In the genomic region with DNA sequence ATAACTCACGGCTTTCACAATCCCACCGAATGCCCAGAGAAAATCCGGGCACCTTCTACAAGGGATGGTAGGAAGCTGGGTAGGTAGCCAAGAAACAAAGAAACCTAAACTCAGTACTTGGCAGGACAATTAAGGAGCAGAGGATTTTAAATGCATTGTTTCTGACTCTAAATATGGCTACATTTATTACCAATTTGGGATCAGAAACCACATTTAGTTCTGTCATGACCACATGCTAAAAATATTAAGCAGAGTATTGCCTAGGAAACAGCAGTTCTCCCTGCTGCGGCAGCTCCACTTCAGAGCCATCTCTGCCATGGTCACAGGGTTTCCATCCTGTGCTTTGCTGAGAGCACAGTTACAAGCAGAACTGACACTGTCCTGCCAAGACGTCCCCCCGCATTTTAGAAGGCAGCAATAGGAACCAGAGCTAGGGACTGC, we compare ENCODE assay signal across 11 cellular contexts. TPM values are rescaled to one million over a fixed set of nuclear protein-coding genes. Genes with fewer than 3 reads are reported as not detected.
DNase-seq lines count a peak whose midpoint lies in the region; ATAC-seq and TF ChIP-seq lines count a peak whose summit lies in the region.
"Had no signal": no experiment of that assay in that cellular context is flagged by ENCODE, and none has a peak within 500 bp of the region (broad histone marks: within the 10 kb centered on the region; RNA-seq: fewer than 3 reads in every experiment).

No MANE protein-coding gene starts in this region.

- no peaks in the 10 kb centered on the region for H3K36me3 ChIP-seq in lung (ENCODE audit: control insufficient read depth in 2 of 2, insufficient read depth in 2 of 2, low read length in 2 of 2)
- no peaks in the 10 kb centered on the region for H3K36me3 ChIP-seq in upper lobe of left lung

- H3K27me3 Mint-ChIP-seq in activated CD4-positive, alpha-beta T cell treated with anti-CD3 and anti-CD28 coated beads, Interleukin-2, amount 10 ng/mL, durations not matched to agents 24 days and 14 days, result no peaks in the 10 kb centered on the region

- DNase-seq in SIG-M5 treated with dmso at 0.1 percent for 504 hours (lab: John Stamatoyannopoulos, UW; ENCODE audit: unreplicated experiment) (peak; percentile 25), SIG-M5 (lab: John Stamatoyannopoulos, UW) (no peak), caudate nucleus (lab: John Stamatoyannopoulos, UW) (peak in 8 of 61 donors; percentile 23 to 78 (median 32)), lung (ENCODE audit: low spot score) (no peak), upper lobe of left lung (no peak)
- DNase-seq in activated CD4-positive, alpha-beta T cell treated with anti-CD3 and anti-CD28 coated beads, Interleukin-2, amount 50 U/mL, for 1 hour, result no peak
- DNase-seq in activated CD4-positive, alpha-beta T cell treated with anti-CD3 and anti-CD28 coated beads, Interleukin-2, amount 10 ng/mL, durations not matched to agents 24 days and 14 days, result no peak
- DNase-seq: activated CD4-positive, alpha-beta T cell treated with anti-CD3 and anti-CD28 coated beads, Interleukin-2, amount 50 U/mL, for 48 hours had no signal

- intact Hi-C loops in activated CD4-positive, alpha-beta T cell treated with anti-CD3 and anti-CD28 coated beads, Interleukin-2, amount 10 ng/mL, durations not matched to agents 24 days and 14 days (cut with micrococcal nuclease), result no loop called here

- no peaks in the 10 kb centered on the region for H3K36me3 Mint-ChIP-seq in activated CD4-positive, alpha-beta T cell treated with anti-CD3 and anti-CD28 coated beads, Interleukin-2, amount 10 ng/mL, durations not matched to agents 24 days and 14 days (ENCODE audit: low read depth)

- H3K27me3 ChIP-seq in lung (ENCODE audit: control insufficient read depth, insufficient read depth), result no peaks in the 10 kb centered on the region
- H3K27me3 ChIP-seq in upper lobe of left lung, result no peaks in the 10 kb centered on the region

- peaks cover 11 to 13% of the 10 kb centered on the region in 2 donors for H3K4me1 ChIP-seq in lung (ENCODE audit: control insufficient read depth in 2 of 2, insufficient read depth in 2 of 2, low read length in 2 of 2)
- H3K4me1 ChIP-seq in upper lobe of left lung, result peaks cover 30 to 46% (median 40%) of the 10 kb centered on the region in 4 donors

- H3K9me3 ChIP-seq in lung (ENCODE audit: control insufficient read depth in 2 of 2, insufficient read depth in 1 of 2, low read length in 1 of 2) (no peaks in the 10 kb centered on the region), upper lobe of left lung (no peaks in the 10 kb centered on the region)
- H3K9me3 ChIP-seq: A549 had no signal

- H3K9me3 Mint-ChIP-seq in activated CD4-positive, alpha-beta T cell treated with anti-CD3 and anti-CD28 coated beads, Interleukin-2, amount 10 ng/mL, durations not matched to agents 24 days and 14 days, result no peaks in the 10 kb centered on the region
- H3K9me3 Mint-ChIP-seq: neural crest cell had no signal

- TF ChIP-seq POLR2A in upper lobe of left lung (IDR thresholded peaks at IDR 0.05), result no peak

- no peak overlapping the region for H3K4me3 Mint-ChIP-seq in activated CD4-positive, alpha-beta T cell treated with anti-CD3 and anti-CD28 coated beads, Interleukin-2, amount 10 ng/mL, durations not matched to agents 24 days and 14 days
- H3K4me3 Mint-ChIP-seq: neural crest cell had no signal

- H3K4me1 Mint-ChIP-seq in activated CD4-positive, alpha-beta T cell treated with anti-CD3 and anti-CD28 coated beads, Interleukin-2, amount 10 ng/mL, durations not matched to agents 24 days and 14 days, result peaks cover 22% of the 10 kb centered on the region

- H3K27ac Mint-ChIP-seq in activated CD4-positive, alpha-beta T cell treated with anti-CD3 and anti-CD28 coated beads, Interleukin-2, amount 10 ng/mL, durations not matched to agents 24 days and 14 days, result no peak overlapping the region

- TF ChIP-seq CTCF in lung (IDR thresholded peaks at IDR 0.05; ENCODE audit: control extremely low read depth, extremely low read depth), result no peak
- TF ChIP-seq CTCF in upper lobe of left lung (IDR thresholded peaks at IDR 0.05), result no peak

- no peak for TF ChIP-seq EP300 in upper lobe of left lung (IDR thresholded peaks at IDR 0.05)

- ATAC-seq in lung (ENCODE audit: insufficient read depth, low FRiP score) (no peak), upper lobe of left lung (ENCODE audit: low FRiP score in 2 of 2) (peak in 1 of 2 donors; percentile 43), GM21529 (IDR thresholded peaks at IDR 0.05; ENCODE audit: unreplicated experiment) (no peak)
- ATAC-seq: A549 had no signal

- H3K4me3 ChIP-seq in lung (no peak overlapping the region), upper lobe of left lung (no peak overlapping the region)
- H3K4me3 ChIP-seq: A549 had no signal

- 39 to 51% methylated on average over 6 of the region's 6 CpGs for WGBS in lung, 2 donors
- 44 to 66% methylated on average over 4 to 6 of the region's 6 CpGs for WGBS in upper lobe of left lung, 2 donors

- H3K27ac ChIP-seq in caudate nucleus (ENCODE audit: low read depth, low read length), result peak overlapping the region; percentile 85
- peak overlapping the region; percentile 17 to 51 for H3K27ac ChIP-seq in lung (ENCODE audit: low read depth in 1 of 2, low read length in 1 of 2)
- H3K27ac ChIP-seq in upper lobe of left lung, result peak overlapping the region in 3 of 4 donors; percentile 3 to 48 (median 4)
- H3K27ac ChIP-seq: A549 had no signal

RNA-seq across cellular contexts. Expression of a gene that starts 57.5 kb away (rescaled TPM):
- total RNA-seq in lung, result 10 to 100 TPM; 38.5 to 77.6 TPM
- polyA plus RNA-seq in lung, result 100 to 1,000 TPM in 1 of 2 donors, 10 to 100 TPM in 1; 79.2 to 109 TPM
- 10 to 100 TPM; 30.2 to 83.8 (median 51.2) TPM for total RNA-seq in upper lobe of left lung
- 31.1 and 40.5 TPM in 2 replicates for total RNA-seq in activated CD4-positive, alpha-beta T cell treated with anti-CD3 and anti-CD28 coated beads, Interleukin-2, amount 10 ng/mL, durations not matched to agents 24 days and 14 days

Comparison
In these comparisons a context has a peak if more than half of its experiments do, and no peak if none do; other contexts are left out.
1. H3K27ac ChIP-seq: peak in every context shown above with its lines; median percentile 85 in caudate nucleus; 34 in lung; 4 in upper lobe of left lung.